ENCODE assay signal across 8 cellular contexts in the genomic region with DNA sequence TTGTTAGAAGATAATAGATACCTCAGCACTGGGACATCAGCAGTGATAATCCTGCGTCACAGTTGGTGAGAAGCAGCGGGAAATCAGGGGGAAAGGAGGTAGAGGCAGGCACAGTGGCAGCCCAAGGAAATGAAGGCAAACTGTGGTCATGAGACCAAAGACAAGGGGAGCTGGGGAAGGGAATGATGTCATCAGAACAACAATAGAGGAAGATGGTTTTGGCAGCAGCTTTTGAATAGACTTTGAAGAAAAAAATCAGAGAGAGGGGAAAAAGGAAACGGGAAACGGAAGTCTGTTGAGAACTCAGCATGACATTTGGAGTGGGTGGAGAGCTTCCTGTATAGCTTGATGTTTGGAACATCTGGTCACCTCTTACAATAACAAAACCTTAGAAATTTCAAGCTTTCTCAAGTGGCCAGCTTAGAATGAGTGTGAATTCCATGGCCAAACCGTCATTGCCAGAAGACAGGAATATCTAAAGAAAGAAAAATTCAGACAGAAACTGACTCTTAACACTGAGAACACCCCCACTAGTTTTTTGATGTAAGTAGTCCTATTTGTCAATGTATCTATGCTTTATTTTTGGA. TPM values are rescaled to one million over a fixed set of nuclear protein-coding genes. Genes with fewer than 3 reads are reported as not detected.
DNase-seq lines count a peak whose midpoint lies in the region; ATAC-seq and TF ChIP-seq lines count a peak whose summit lies in the region.

No MANE protein-coding gene starts in this region.

- H3K9me3 Mint-ChIP-seq in activated T-helper 2 cell treated with anti-CD3 and anti-CD28 coated beads, Interferon-gamma antibody, Interleukin-2, Interleukin-4, amounts not matched to agents 10 μg/mL and 5 μg/mL and 100 μg/mL, durations not matched to agents 14 hours and 24 hours and 36 hours = no peaks in the 10 kb centered on the region

- H3K4me1 ChIP-seq in left lung (peaks cover 0 to 15% of the 10 kb centered on the region in 2 donors), prostate gland (replicated peaks) (no peaks in the 10 kb centered on the region), ascending aorta (no peaks in the 10 kb centered on the region)

- WGBS in prostate gland = 26% methylated on average over 5 of the region's 5 CpGs

- H3K4me3 Mint-ChIP-seq in activated T-helper 2 cell treated with anti-CD3 and anti-CD28 coated beads, Interferon-gamma antibody, Interleukin-2, Interleukin-4, amounts not matched to agents 10 μg/mL and 5 μg/mL and 100 μg/mL, durations not matched to agents 14 hours and 24 hours and 36 hours (ENCODE audit: low read depth) = peak overlapping the region; percentile 36

- TF ChIP-seq CTCF in left lung (IDR thresholded peaks at IDR 0.05) (no peak), prostate gland (IDR thresholded peaks at IDR 0.05) (no peak), ascending aorta (IDR thresholded peaks at IDR 0.05) (no peak)

- intact Hi-C loops in activated T-helper 2 cell treated with anti-CD3 and anti-CD28 coated beads, Interferon-gamma antibody, Interleukin-2, Interleukin-4, amounts not matched to agents 10 μg/mL and 5 μg/mL and 100 μg/mL, durations not matched to agents 14 hours and 24 hours and 36 hours (cut with micrococcal nuclease) = loop anchor here (1.0 kb wide), 2 partner anchors 17 to 88 kb away; no protein-coding TSS in a partner anchor
- intact Hi-C loops in left lung (cut with DNase I) = loop anchor here in 1 of 2 donors (5.0 to 10.0 kb wide), 2 partner anchors 88 to 536 kb away; no protein-coding TSS in a partner anchor
- intact Hi-C loops in prostate gland (cut with DNase I) = loop anchor here (2.0 to 10.0 kb wide), 3 partner anchors 88 to 546 kb away; no protein-coding TSS in a partner anchor
- intact Hi-C loops in ascending aorta (cut with DNase I) = no loop called here

- DNase-seq in NCI-H345 (lab: John Stamatoyannopoulos, UW) = peak; percentile 15
- DNase-seq in NCI-H345 treated with DMSO at 0.1 percent for 48 hours (lab: John Stamatoyannopoulos, UW; ENCODE audit: unreplicated experiment) = no peak
- DNase-seq in LHCN-M2 (ENCODE audit: low read depth) = peak; percentile 72
- DNase-seq in activated T-helper 2 cell treated with anti-CD3 and anti-CD28 coated beads, Interferon-gamma antibody, Interleukin-2, Interleukin-4, amounts not matched to agents 10 μg/mL and 5 μg/mL and 100 μg/mL, durations not matched to agents 14 hours and 24 hours and 36 hours (ENCODE audit: low spot score) = no peak
- no peak for DNase-seq in left lung
- no peak for DNase-seq in prostate gland (ENCODE audit: low spot score)
- no peak for DNase-seq in ascending aorta (ENCODE audit: low spot score in 2 of 2)

- H3K27me3 Mint-ChIP-seq in activated T-helper 2 cell treated with anti-CD3 and anti-CD28 coated beads, Interferon-gamma antibody, Interleukin-2, Interleukin-4, amounts not matched to agents 10 μg/mL and 5 μg/mL and 100 μg/mL, durations not matched to agents 14 hours and 24 hours and 36 hours (ENCODE audit: low read depth) = peaks cover 6% of the 10 kb centered on the region

- H3K27ac Mint-ChIP-seq in activated T-helper 2 cell treated with anti-CD3 and anti-CD28 coated beads, Interferon-gamma antibody, Interleukin-2, Interleukin-4, amounts not matched to agents 10 μg/mL and 5 μg/mL and 100 μg/mL, durations not matched to agents 14 hours and 24 hours and 36 hours = peak overlapping the region; percentile 56

- H3K4me3 ChIP-seq in left lung (no peak overlapping the region), prostate gland (no peak overlapping the region), ascending aorta (no peak overlapping the region)

- H3K36me3 Mint-ChIP-seq in activated T-helper 2 cell treated with anti-CD3 and anti-CD28 coated beads, Interferon-gamma antibody, Interleukin-2, Interleukin-4, amounts not matched to agents 10 μg/mL and 5 μg/mL and 100 μg/mL, durations not matched to agents 14 hours and 24 hours and 36 hours (ENCODE audit: low read depth) = no peaks in the 10 kb centered on the region

- H3K9me3 ChIP-seq in left lung (no peaks in the 10 kb centered on the region), prostate gland (no peaks in the 10 kb centered on the region), ascending aorta (no peaks in the 10 kb centered on the region)

- H3K27ac ChIP-seq in left lung (peak overlapping the region in 1 of 2 donors; percentile 64), prostate gland (no peak overlapping the region), ascending aorta (no peak overlapping the region)

- peaks cover 21% of the 10 kb centered on the region for H3K4me1 Mint-ChIP-seq in activated T-helper 2 cell treated with anti-CD3 and anti-CD28 coated beads, Interferon-gamma antibody, Interleukin-2, Interleukin-4, amounts not matched to agents 10 μg/mL and 5 μg/mL and 100 μg/mL, durations not matched to agents 14 hours and 24 hours and 36 hours (ENCODE audit: low read depth)

- peak; percentile 67 for ATAC-seq in GM21825 (IDR thresholded peaks at IDR 0.05; ENCODE audit: unreplicated experiment)
- peak; percentile 52 for ATAC-seq in left lung

- H3K36me3 ChIP-seq in left lung (no peaks in the 10 kb centered on the region), prostate gland (no peaks in the 10 kb centered on the region), ascending aorta (no peaks in the 10 kb centered on the region)

- H3K27me3 ChIP-seq in left lung = peaks cover 0 to 60% of the 10 kb centered on the region in 2 donors
- H3K27me3 ChIP-seq in prostate gland (replicated peaks; ENCODE audit: insufficient read depth) = no peaks in the 10 kb centered on the region
- no peaks in the 10 kb centered on the region for H3K27me3 ChIP-seq in ascending aorta

- no peak for TF ChIP-seq POLR2A in prostate gland (IDR thresholded peaks at IDR 0.05)

RNA-seq across cellular contexts. Expression of gene YES1, which starts 18.4 kb away (rescaled TPM):
- 112 and 124 TPM in 2 replicates for total RNA-seq in LHCN-M2 (2014; rRNA removed)
- polyA plus RNA-seq in LHCN-M2 (2012) = 9.2 TPM
- total RNA-seq in activated T-helper 2 cell treated with anti-CD3 and anti-CD28 coated beads, Interferon-gamma antibody, Interleukin-2, Interleukin-4, amounts not matched to agents 10 μg/mL and 5 μg/mL and 100 μg/mL, durations not matched to agents 14 hours and 24 hours and 36 hours = 18.4 and 18.5 TPM in 2 replicates
- total RNA-seq in left lung = 10 to 100 TPM; 36.9 to 41.9 TPM
- total RNA-seq in prostate gland = 100 to 1,000 TPM in 1 of 2 donors, 10 to 100 TPM in 1; 88.5 to 116 TPM
- 30.5 TPM for total RNA-seq in ascending aorta

Comparison
In these comparisons a context has a peak if more than half of its experiments do, and no peak if none do; other contexts are left out.
1. DNase-seq: peak in NCI-H345 (single experiment) and LHCN-M2 (single experiment); none in NCI-H345 treated with DMSO at 0.1 percent for 48 hours (single experiment), activated T-helper 2 cell treated with anti-CD3 and anti-CD28 coated beads, Interferon-gamma antibody, Interleukin-2, Interleukin-4, amounts not matched to agents 10 μg/mL and 5 μg/mL and 100 μg/mL, durations not matched to agents 14 hours and 24 hours and 36 hours (single experiment), left lung (0 of 2), prostate gland (single experiment) and ascending aorta (0 of 2).